Comparison of ENCODE assay signal across 8 cellular contexts in genomic region chr10:31761156-31761555, GRCh38.
DNase-seq lines count a peak whose midpoint lies in the region; ATAC-seq and TF ChIP-seq lines count a peak whose summit lies in the region.

No MANE protein-coding gene starts in this region.

- H3K4me3 Mint-ChIP-seq in neural progenitor cell = peak overlapping the region; percentile 87

- no peaks in the 10 kb centered on the region for H3K9me2 ChIP-seq in Loucy (replicated peaks; ENCODE audit: low read depth, low read length)

- DNase-seq in AG20443 (ENCODE audit: low spot score) = peak; percentile 50
- DNase-seq in dorsolateral prefrontal cortex = no peak
- no peak for DNase-seq in neural progenitor cell (ENCODE audit: low spot score)
- DNase-seq in globus pallidus (ENCODE audit: low spot score) = no peak
- DNase-seq in UCSD-AML1 (lab: John Stamatoyannopoulos, UW; ENCODE audit: unreplicated experiment) = no peak
- DNase-seq in LoVo (ENCODE audit: low spot score) = no peak

- H3K4me1 ChIP-seq in Loucy (ENCODE audit: insufficient read depth, low read length, poor library complexity, severe bottlenecking) (peaks cover 8% of the 10 kb centered on the region), neural progenitor cell (peaks cover 49% of the 10 kb centered on the region)

- no peaks in the 10 kb centered on the region for H3K36me3 Mint-ChIP-seq in neural progenitor cell

- H3K79me2 ChIP-seq in Loucy (ENCODE audit: insufficient read depth, low read length) (no peaks in the 10 kb centered on the region), neural progenitor cell (ENCODE audit: low read depth) (no peaks in the 10 kb centered on the region)

- peaks cover 11% of the 10 kb centered on the region for H3K9me3 Mint-ChIP-seq in neural progenitor cell

- peak overlapping the region; percentile 99 for H3K27ac Mint-ChIP-seq in neural progenitor cell

- H3K4me1 Mint-ChIP-seq in neural progenitor cell = peaks cover 51% of the 10 kb centered on the region

- H3K36me3 ChIP-seq in Loucy (ENCODE audit: insufficient read depth, low read length) = no peaks in the 10 kb centered on the region
- H3K36me3 ChIP-seq in neural progenitor cell = no peaks in the 10 kb centered on the region

- H3K4me2 ChIP-seq in Loucy (ENCODE audit: low read depth, low read length, poor library complexity, severe bottlenecking) (peak overlapping the region; percentile 70), neural progenitor cell (peak overlapping the region; percentile 75)

- H3K9ac ChIP-seq in Loucy (ENCODE audit: low read depth, low read length, poor library complexity, severe bottlenecking) = no peak overlapping the region
- H3K9ac ChIP-seq in neural progenitor cell = no peak overlapping the region

- H4K20me1 ChIP-seq in Loucy (ENCODE audit: insufficient read depth, low read length, poor library complexity, severe bottlenecking) = no peaks in the 10 kb centered on the region
- H4K20me1 ChIP-seq in neural progenitor cell (ENCODE audit: low read depth) = peaks cover 12% of the 10 kb centered on the region

- H3F3A ChIP-seq in Loucy (ENCODE audit: low read depth) = no peaks in the 10 kb centered on the region
- peaks cover 47% of the 10 kb centered on the region for H3F3A ChIP-seq in neural progenitor cell (ENCODE audit: low read depth)

- ATAC-seq in HG03469 (IDR thresholded peaks at IDR 0.05; ENCODE audit: unreplicated experiment) = no peak

- TF ChIP-seq CTCF in Loucy (conservative IDR thresholded peaks at IDR 0.05; ENCODE audit: low read length) = no peak
- no peak for TF ChIP-seq CTCF in dorsolateral prefrontal cortex (IDR thresholded peaks at IDR 0.05 in 54 of 56, conservative IDR thresholded peaks at IDR 0.05 in 2 of 56; ENCODE audit: low read depth in 1 of 56, partially characterized antibody in 56 of 56)
- TF ChIP-seq CTCF in neural progenitor cell (IDR thresholded peaks at IDR 0.05) = no peak

- intact Hi-C loops in dorsolateral prefrontal cortex (cut with DNase I) = loop anchor here (2.0 to 5.0 kb wide), 3 partner anchors 444 to 976 kb away; partner anchors contain the start of gene ZEB1 (in 1 of the 2)

- H2AFZ ChIP-seq in Loucy (ENCODE audit: low read length) (peak overlapping the region; percentile 87; the same call in 1 of the 2 replicates), neural progenitor cell (replicated peaks) (no peak overlapping the region)

- H3K27ac ChIP-seq in dorsolateral prefrontal cortex = peak overlapping the region in 55 of 59 donors; percentile 70 to 98 (median 92)
- H3K27ac ChIP-seq in neural progenitor cell = peak overlapping the region; percentile 81

- H3K27me3 ChIP-seq in Loucy (ENCODE audit: insufficient read depth, low read length, poor library complexity, severe bottlenecking) = no peaks in the 10 kb centered on the region
- H3K27me3 ChIP-seq in dorsolateral prefrontal cortex = no peaks in the 10 kb centered on the region
- no peaks in the 10 kb centered on the region for H3K27me3 ChIP-seq in neural progenitor cell

- no peak overlapping the region for H3K4me3 ChIP-seq in Loucy (ENCODE audit: low read length, poor library complexity, severe bottlenecking)
- H3K4me3 ChIP-seq in dorsolateral prefrontal cortex = peak overlapping the region in 10 of 59 donors; percentile 75 to 98 (median 93)
- no peak overlapping the region for H3K4me3 ChIP-seq in neural progenitor cell

- peaks cover 4% of the 10 kb centered on the region for H3K27me3 Mint-ChIP-seq in neural progenitor cell (ENCODE audit: insufficient read depth, low read depth)

- H3K9me3 ChIP-seq in Loucy (ENCODE audit: insufficient read depth, low read depth, low read length) (no peaks in the 10 kb centered on the region), neural progenitor cell (ENCODE audit: low read depth) (no peaks in the 10 kb centered on the region)
